15 cellular contexts compared by ENCODE assay signal in the genomic region with DNA sequence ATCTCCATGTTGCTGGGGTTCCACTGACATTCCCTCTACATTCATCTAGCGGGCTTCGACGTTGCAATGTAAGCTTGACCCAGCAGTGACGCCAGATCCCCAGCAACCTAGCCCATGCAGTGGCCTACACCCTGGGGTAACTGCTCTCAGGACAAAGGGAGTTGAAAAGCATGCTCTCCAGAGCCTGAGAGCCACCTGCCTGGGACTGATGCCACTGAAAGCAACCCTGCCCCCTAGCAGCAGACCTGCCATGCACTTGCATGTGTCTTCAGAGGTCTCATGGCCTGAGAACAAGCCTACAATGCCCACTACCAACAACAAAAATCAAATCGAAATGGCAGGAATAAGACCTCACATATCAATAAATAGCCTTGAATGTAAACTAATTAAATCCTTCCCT.
A peak's percentile ranks its signal among the peaks of the same experiment; 100 is the strongest.
DNase-seq lines count a peak whose midpoint lies in the region; ATAC-seq, FAIRE-seq and TF ChIP-seq lines count a peak whose summit lies in the region.
"Had no signal": no experiment of that assay in that cellular context is flagged by ENCODE, and none has a peak within 500 bp of the region (broad histone marks: within the 10 kb centered on the region; RNA-seq: fewer than 3 reads in every experiment).

No MANE protein-coding gene starts in this region.

- no peak overlapping the region for H3K4me2 ChIP-seq in H1 (ENCODE audit: insufficient read depth in 1 of 2, low read depth in 2 of 2, low read length in 2 of 2)

- H3K27ac Mint-ChIP-seq in progenitor cell of endocrine pancreas, result peak overlapping the region; percentile 3
- H3K27ac Mint-ChIP-seq: CD4-positive, alpha-beta T cell; HFFc6 had no signal

- CTCF ChIA-PET in H1 (lab: Charles Lee; ENCODE audit: partially characterized antibody), result interaction anchor here (1.0 to 1.2 kb wide), 2 partner anchors 10 to 25 kb away, joined by 3 to 4 read pairs; no protein-coding TSS in a partner anchor

- no peaks in the 10 kb centered on the region for H3K79me2 ChIP-seq in H1 (ENCODE audit: control insufficient read depth in 1 of 2, insufficient read depth in 2 of 2, low read length in 2 of 2)

- no peak overlapping the region for H3K14ac ChIP-seq in H1 (ENCODE audit: insufficient read length)

- H2BK120ac ChIP-seq in H1 (replicated peaks; ENCODE audit: low read depth, low read length), result no peak overlapping the region

- H2BK5ac ChIP-seq in H1 (ENCODE audit: low read depth, low read length), result no peak overlapping the region

- no peak overlapping the region for H4K91ac ChIP-seq in H1 (replicated peaks; ENCODE audit: insufficient read length, low read length)

- H3K9ac ChIP-seq in H1 (replicated peaks in 1 of 4; ENCODE audit: extremely low read depth in 1 of 4, low read depth in 3 of 4, low read length in 3 of 4) (no peak overlapping the region), kidney (ENCODE audit: low read length in 2 of 2) (no peak overlapping the region)

- no peaks in the 10 kb centered on the region for H4K20me1 ChIP-seq in H1 (replicated peaks in 1 of 2; ENCODE audit: control insufficient read depth in 1 of 2, insufficient read depth in 2 of 2, low read length in 2 of 2)

- H3K18ac ChIP-seq in H1 (ENCODE audit: extremely low read depth, low read length), result no peak overlapping the region

- no peak for TF ChIP-seq POLR2A in H1 (IDR thresholded peaks at IDR 0.05; ENCODE audit: control extremely low read depth in 1 of 2, low read depth in 2 of 2, low read length in 2 of 2)

- H3K4ac ChIP-seq in H1 (replicated peaks; ENCODE audit: insufficient read length, low read depth, low read length), result no peak overlapping the region

- H3K36me3 ChIP-seq in H1 (ENCODE audit: control insufficient read depth in 2 of 4, insufficient read depth in 4 of 4, low read length in 3 of 4) (no peaks in the 10 kb centered on the region), kidney (ENCODE audit: control insufficient read depth in 1 of 2, insufficient read depth in 2 of 2, low read length in 2 of 2) (no peaks in the 10 kb centered on the region)

- H3K27me3 Mint-ChIP-seq in progenitor cell of endocrine pancreas, result no peaks in the 10 kb centered on the region
- H3K27me3 Mint-ChIP-seq: CD4-positive, alpha-beta T cell had no signal

- H3K4me3 ChIP-seq in LNCaP clone FGC (ENCODE audit: low read depth, low read length) (no peak overlapping the region), H1 (ENCODE audit: extremely low read depth in 1 of 4, insufficient read depth in 2 of 4, low read depth in 3 of 4, low read length in 4 of 4) (no peak overlapping the region), kidney (ENCODE audit: low read length in 2 of 2) (no peak overlapping the region)

- H3K4me1 Mint-ChIP-seq in progenitor cell of endocrine pancreas (ENCODE audit: low read depth), result no peaks in the 10 kb centered on the region

- H3K27me3 ChIP-seq in H1 (replicated peaks in 1 of 4; ENCODE audit: control insufficient read depth in 3 of 4, extremely low read depth in 1 of 4, insufficient read depth in 3 of 4, low read length in 3 of 4), result no peaks in the 10 kb centered on the region
- H3K27me3 ChIP-seq in foreskin keratinocyte, result no peaks in the 10 kb centered on the region

- no peak overlapping the region for H3K56ac ChIP-seq in H1 (replicated peaks; ENCODE audit: insufficient read length, low read depth, low read length)

- ATAC-seq in GM21526 (IDR thresholded peaks at IDR 0.05; ENCODE audit: low FRiP score, unreplicated experiment), result no peak
- ATAC-seq in stimulated activated naive CD8-positive, alpha-beta T cell treated with anti-CD3 and anti-CD28 coated beads, Interleukin-15, Interleukin-2, amounts not matched to agents 100 U/mL and 50 U/mL, for 24 hours, result no peak
- no peak for ATAC-seq in foreskin keratinocyte
- ATAC-seq: HepG2 had no signal

- no peaks in the 10 kb centered on the region for H3K36me3 Mint-ChIP-seq in progenitor cell of endocrine pancreas (ENCODE audit: insufficient read depth)

- 86% methylated on average over 5 of the region's 5 CpGs; no CpG with 5 or more reads in 1 of the 2 experiments for WGBS in H1 (ENCODE audit: extremely low coverage in 1 of 2, insufficient coverage in 1 of 2, insufficient read length in 1 of 2, insufficient replicate concordance in 2 of 2, low coverage in 1 of 2, low lambda C conversion rate in 2 of 2, missing lambda C conversion rate in 1 of 2), 2 experiments

- POLR2A ChIA-PET in H1 (lab: Charles Lee; ENCODE audit: partially characterized antibody), result no interaction called here

- TF ChIP-seq EP300 in H1 (IDR thresholded peaks at IDR 0.05; ENCODE audit: borderline replicate concordance in 1 of 2, low read depth in 2 of 2, low read length in 2 of 2), result no peak

- H2AFZ ChIP-seq in H1 (ENCODE audit: low read length), result peak overlapping the region; percentile 88; the same call in 1 of the 2 replicates

- H3K23ac ChIP-seq in H1 (ENCODE audit: insufficient read length), result no peak overlapping the region

- H4K8ac ChIP-seq in H1 (ENCODE audit: extremely low read depth, insufficient read depth, low read length), result no peak overlapping the region

- no peak overlapping the region for H2BK20ac ChIP-seq in H1 (ENCODE audit: low read length)

- H3K9me3 ChIP-seq in H1 (ENCODE audit: insufficient read depth in 2 of 2, low read depth in 1 of 2, low read length in 1 of 2) (peaks cover 5 to 6% of the 10 kb centered on the region in 2 experiments; a peak in 2 of 4 replicates), kidney (ENCODE audit: control insufficient read depth in 1 of 2, low read length in 2 of 2) (no peaks in the 10 kb centered on the region)

- DNase-seq in LNCaP clone FGC (ENCODE audit: low read depth) (peak; percentile 15), H1 (ENCODE audit: low read depth in 1 of 2, low spot score in 2 of 2) (no peak), kidney (peak; percentile 30), progenitor cell of endocrine pancreas (ENCODE audit: low spot score, unreplicated experiment) (no peak), foreskin keratinocyte (no peak)
- no peak for DNase-seq in stimulated activated CD4-positive, alpha-beta T cell treated with anti-CD3 and anti-CD28 coated beads, Interleukin-2, amount 100 ng/mL, for 48 hours
- no peak for DNase-seq in stimulated activated naive CD8-positive, alpha-beta T cell treated with anti-CD3 and anti-CD28 coated beads, Interleukin-15, Interleukin-2, amounts not matched to agents 100 U/mL and 50 U/mL, for 24 hours
- DNase-seq: Calu3; CD4-positive, alpha-beta T cell; GOT3; HCEC 1CT; HFFc6 had no signal

- intact Hi-C loops in kidney (cut with DNase I), result no loop called here

- no peak overlapping the region for H3K27ac ChIP-seq in H1 (ENCODE audit: low read depth, low read length)
- no peak overlapping the region for H3K27ac ChIP-seq in kidney (ENCODE audit: low read depth in 2 of 2, low read length in 2 of 2)
- H3K27ac ChIP-seq in foreskin keratinocyte, result no peak overlapping the region

- no peak overlapping the region for H2BK15ac ChIP-seq in H1 (ENCODE audit: low read length)

- no peaks in the 10 kb centered on the region for H3K23me2 ChIP-seq in H1 (ENCODE audit: low read depth, low read length)

- FAIRE-seq in H1 (lab: Jason Lieb, UNC) (no peak), kidney (lab: Jason Lieb, UNC) (no peak)
- FAIRE-seq: HepG2, HTR-8/SVneo had no signal

- no peak overlapping the region for H2AK5ac ChIP-seq in H1 (ENCODE audit: low read depth, low read length)

- no peak overlapping the region for H3K4me3 Mint-ChIP-seq in progenitor cell of endocrine pancreas (ENCODE audit: low read depth)
- H3K4me3 Mint-ChIP-seq: CD4-positive, alpha-beta T cell; HFFc6 had no signal

- no peak overlapping the region for H4K5ac ChIP-seq in H1 (ENCODE audit: insufficient read length, low read depth, low read length)

- peak; percentile 14 to 27; a peak in 2 of 4 replicates for TF ChIP-seq RAD21 in H1 (IDR thresholded peaks at IDR 0.05 in 1 of 2, conservative IDR thresholded peaks at IDR 0.05 in 1 of 2; ENCODE audit: low read depth in 2 of 2, low read length in 2 of 2)

- H3K4me1 ChIP-seq in H1 (replicated peaks in 1 of 4; ENCODE audit: control insufficient read depth in 3 of 4, insufficient read depth in 4 of 4, low read length in 3 of 4), result no peaks in the 10 kb centered on the region
- H3K4me1 ChIP-seq in kidney (ENCODE audit: control insufficient read depth in 1 of 2, insufficient read depth in 1 of 2, low read depth in 1 of 2, low read length in 2 of 2), result no peaks in the 10 kb centered on the region
- H3K4me1 ChIP-seq in foreskin keratinocyte, result no peaks in the 10 kb centered on the region

- peak; percentile 10; the same call in 1 of the 2 replicates for TF ChIP-seq CTCF in LNCaP clone FGC (IDR thresholded peaks at IDR 0.05; ENCODE audit: control insufficient read depth, extremely low read depth, insufficient read depth)
- TF ChIP-seq CTCF in H1 (IDR thresholded peaks at IDR 0.05; ENCODE audit: control extremely low read depth in 1 of 3, insufficient read depth in 1 of 3, low read depth in 1 of 3, low read length in 3 of 3), result peak; percentile 31 to 43 (median 31); a peak in 3 of 4 replicates
- no peak for TF ChIP-seq CTCF in kidney (IDR thresholded peaks at IDR 0.05; ENCODE audit: borderline replicate concordance, extremely low read depth, insufficient read depth)
- TF ChIP-seq CTCF in progenitor cell of endocrine pancreas (IDR thresholded peaks at IDR 0.05; ENCODE audit: unreplicated experiment), result no peak
- TF ChIP-seq CTCF in foreskin keratinocyte (conservative IDR thresholded peaks at IDR 0.05), result no peak

- H3K9me3 Mint-ChIP-seq in progenitor cell of endocrine pancreas (ENCODE audit: low read depth), result peaks cover 10% of the 10 kb centered on the region

- no peaks in the 10 kb centered on the region for H3K79me1 ChIP-seq in H1 (ENCODE audit: low read depth, low read length)

- H2BK12ac ChIP-seq in H1 (ENCODE audit: low read depth, low read length), result no peak overlapping the region

TF ChIP-seq in H1, 55 proteins besides CTCF, POLR2A, EP300 and RAD21:
- TF ChIP-seq, protein P1, sequence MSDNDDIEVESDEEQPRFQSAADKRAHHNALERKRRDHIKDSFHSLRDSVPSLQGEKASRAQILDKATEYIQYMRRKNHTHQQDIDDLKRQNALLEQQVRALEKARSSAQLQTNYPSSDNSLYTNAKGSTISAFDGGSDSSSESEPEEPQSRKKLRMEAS (IDR thresholded peaks at IDR 0.05), result peak; percentile 67; the same call in 1 of the 2 replicates
- TF ChIP-seq, protein P2, sequence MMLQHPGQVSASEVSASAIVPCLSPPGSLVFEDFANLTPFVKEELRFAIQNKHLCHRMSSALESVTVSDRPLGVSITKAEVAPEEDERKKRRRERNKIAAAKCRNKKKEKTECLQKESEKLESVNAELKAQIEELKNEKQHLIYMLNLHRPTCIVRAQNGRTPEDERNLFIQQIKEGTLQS (IDR thresholded peaks at IDR 0.05; ENCODE audit: insufficient read depth, low read depth, low read length), result no peak
- TF ChIP-seq BRCA1 (IDR thresholded peaks at IDR 0.05; ENCODE audit: low read depth, low read length), result no peak
- no peak for TF ChIP-seq NANOG (IDR thresholded peaks at IDR 0.05; ENCODE audit: insufficient read depth, low read depth, low read length, poor library complexity, severe bottlenecking)
- no peak for TF ChIP-seq SP1 (IDR thresholded peaks at IDR 0.05; ENCODE audit: low read depth, low read length)
- no peak for TF ChIP-seq TCF12 (IDR thresholded peaks at IDR 0.05; ENCODE audit: low read depth, low read length)
- TF ChIP-seq HDAC6 (IDR thresholded peaks at IDR 0.05; ENCODE audit: low read depth, low read length), result no peak

Comparison
In these comparisons a context has a peak if more than half of its experiments do, and no peak if none do; other contexts are left out.
1. DNase-seq: peak in LNCaP clone FGC (single experiment) and kidney (single experiment); none in H1 (0 of 2), progenitor cell of endocrine pancreas (single experiment), stimulated activated CD4-positive, alpha-beta T cell treated with anti-CD3 and anti-CD28 coated beads, Interleukin-2, amount 100 ng/mL, for 48 hours (0 of 2), stimulated activated naive CD8-positive, alpha-beta T cell treated with anti-CD3 and anti-CD28 coated beads, Interleukin-15, Interleukin-2, amounts not matched to agents 100 U/mL and 50 U/mL, for 24 hours (single experiment) and foreskin keratinocyte (0 of 2).
2. CTCF ChIP-seq: peak in LNCaP clone FGC (single experiment) and H1 (3 of 3); none in kidney (single experiment), progenitor cell of endocrine pancreas (single experiment) and foreskin keratinocyte (single experiment).